In genomic region chr22:27799334-27800249, GRCh38 we compare ENCODE assay signal across 7 cellular contexts. TPM values are rescaled to one million over a fixed set of nuclear protein-coding genes. Genes with fewer than 3 reads are reported as not detected.
DNase-seq lines count a peak whose midpoint lies in the region; ATAC-seq and TF ChIP-seq lines count a peak whose summit lies in the region.

No MANE protein-coding gene starts in this region.

- peak overlapping the region; percentile 89 for H3K4me2 ChIP-seq in mesenchymal stem cell (ENCODE audit: low read length, poor library complexity, severe bottlenecking)

- H3K14ac ChIP-seq in mesenchymal stem cell (ENCODE audit: low read length in 2 of 2) = no peak overlapping the region

- peaks cover 9% of the 10 kb centered on the region in 2 donors for H3K4me1 Mint-ChIP-seq in effector memory CD8-positive, alpha-beta T cell (ENCODE audit: low read depth in 2 of 2)
- H3K4me1 Mint-ChIP-seq in type B pancreatic cell (ENCODE audit: unreplicated experiment) = peaks cover 38% of the 10 kb centered on the region

- H3K9me3 Mint-ChIP-seq in effector memory CD8-positive, alpha-beta T cell = no peaks in the 10 kb centered on the region
- no peaks in the 10 kb centered on the region for H3K9me3 Mint-ChIP-seq in type B pancreatic cell

- peak overlapping the region in 1 of 2 experiments; percentile 1 for H3K4ac ChIP-seq in mesenchymal stem cell (ENCODE audit: low read depth in 1 of 2, low read length in 2 of 2)

- ATAC-seq in effector memory CD8-positive, alpha-beta T cell (replicated peaks) = no peak

- H3K4me1 ChIP-seq in NT2/D1 (ENCODE audit: insufficient read depth, insufficient read length) (peaks cover 9% of the 10 kb centered on the region), mesenchymal stem cell (ENCODE audit: control insufficient read depth, insufficient read depth, low read depth, low read length) (peaks cover 47% of the 10 kb centered on the region)

- H3K9me3 ChIP-seq in NT2/D1 (ENCODE audit: insufficient read depth, low read length) = no peaks in the 10 kb centered on the region
- H3K9me3 ChIP-seq in mesenchymal stem cell (ENCODE audit: control insufficient read depth, low read length) = no peaks in the 10 kb centered on the region

- H3K27me3 ChIP-seq in NT2/D1 (ENCODE audit: insufficient read depth, insufficient read length) = peaks cover 11% of the 10 kb centered on the region
- H3K27me3 ChIP-seq in mesenchymal stem cell (ENCODE audit: control insufficient read depth in 1 of 2, insufficient read depth in 1 of 2, low read length in 2 of 2) = no peaks in the 10 kb centered on the region

- no peak overlapping the region for H4K91ac ChIP-seq in mesenchymal stem cell (ENCODE audit: low read length)

- H2AFZ ChIP-seq in mesenchymal stem cell (ENCODE audit: low read depth, low read length) = no peak overlapping the region

- H3K36me3 ChIP-seq in NT2/D1 (ENCODE audit: insufficient read depth, insufficient read length, low read length) (peaks cover 25% of the 10 kb centered on the region), mesenchymal stem cell (ENCODE audit: control insufficient read depth in 1 of 2, insufficient read depth in 2 of 2, low read depth in 1 of 2, low read length in 2 of 2) (peaks cover 0 to 36% of the 10 kb centered on the region in 2 experiments)

- H3K27me3 Mint-ChIP-seq in effector memory CD8-positive, alpha-beta T cell = peaks cover 4 to 11% of the 10 kb centered on the region in 2 donors
- H3K27me3 Mint-ChIP-seq in type B pancreatic cell = peaks cover 49% of the 10 kb centered on the region

- WGBS in mesenchymal stem cell = 8% methylated on average over 70 of the region's 71 CpGs

- peak overlapping the region in 1 of 2 experiments; percentile 51 for H2BK12ac ChIP-seq in mesenchymal stem cell (ENCODE audit: low read length in 2 of 2)

- H2AK5ac ChIP-seq in mesenchymal stem cell (ENCODE audit: low read length, severe bottlenecking) = no peak overlapping the region

- peak overlapping the region; percentile 85 to 86 for H3K4me3 Mint-ChIP-seq in effector memory CD8-positive, alpha-beta T cell
- peak overlapping the region; percentile 90 for H3K4me3 Mint-ChIP-seq in type B pancreatic cell

- peak overlapping the region; percentile 84 for H2BK5ac ChIP-seq in mesenchymal stem cell (ENCODE audit: low read depth, low read length, poor library complexity, severe bottlenecking)

- H3K9ac ChIP-seq in NT2/D1 (ENCODE audit: insufficient read length, low read depth) = peak overlapping the region; percentile 93
- H3K9ac ChIP-seq in mesenchymal stem cell (ENCODE audit: low read length) = peak overlapping the region; percentile 71

- H3K23ac ChIP-seq in mesenchymal stem cell (ENCODE audit: low read length in 2 of 2) = peak overlapping the region in 1 of 2 experiments; percentile 54

- H3K4me3 ChIP-seq in NT2/D1 (ENCODE audit: insufficient read length, low read depth) (peak overlapping the region; percentile 78), mesenchymal stem cell (ENCODE audit: insufficient read depth in 1 of 2, low read depth in 1 of 2, low read length in 2 of 2) (peak overlapping the region; percentile 82 to 86)

- TF ChIP-seq CTCF in type B pancreatic cell (conservative IDR thresholded peaks at IDR 0.05) = no peak

- no peak overlapping the region for H2BK120ac ChIP-seq in mesenchymal stem cell (ENCODE audit: low read depth, low read length)

- peak overlapping the region; percentile 63 for H2BK15ac ChIP-seq in mesenchymal stem cell (ENCODE audit: low read depth, poor library complexity, severe bottlenecking)

- DNase-seq in NT2/D1 (ENCODE audit: low read depth, low spot score) = no peak
- DNase-seq in effector memory CD8-positive, alpha-beta T cell = no peak
- DNase-seq in mesenchymal stem cell = peak; percentile 50
- no peak for DNase-seq in type B pancreatic cell (ENCODE audit: extremely low spot score, unreplicated experiment)
- no peak for DNase-seq in activated CD4-positive, alpha-beta T cell treated with anti-CD3 and anti-CD28 coated beads, Interleukin-2, amount 50 U/mL, for 4 hours
- DNase-seq in HuH-7.5 (ENCODE audit: low spot score) = no peak
- no peak for DNase-seq in activated CD4-positive, alpha-beta T cell treated with anti-CD3 and anti-CD28 coated beads, Interleukin-2, amount 50 U/mL, for 48 hours

- peaks cover 10% of the 10 kb centered on the region for H3K79me1 ChIP-seq in mesenchymal stem cell (replicated peaks; ENCODE audit: low read length, poor library complexity, severe bottlenecking)

- H3K27ac Mint-ChIP-seq in effector memory CD8-positive, alpha-beta T cell = no peak overlapping the region
- no peak overlapping the region for H3K27ac Mint-ChIP-seq in type B pancreatic cell

- H3K18ac ChIP-seq in mesenchymal stem cell (ENCODE audit: low read depth in 1 of 2, low read length in 2 of 2) = peak overlapping the region; percentile 67 to 73

- H3K27ac ChIP-seq in mesenchymal stem cell (ENCODE audit: low read length, poor library complexity, severe bottlenecking) = peak overlapping the region; percentile 59

- H3K36me3 Mint-ChIP-seq in effector memory CD8-positive, alpha-beta T cell (ENCODE audit: insufficient read depth) = no peaks in the 10 kb centered on the region
- peaks cover 8% of the 10 kb centered on the region for H3K36me3 Mint-ChIP-seq in type B pancreatic cell

- peak overlapping the region; percentile 65 for H4K8ac ChIP-seq in mesenchymal stem cell (ENCODE audit: low read length)

RNA-seq across cellular contexts. Expression of gene MN1, which starts 2.0 kb away (rescaled TPM):
- 8.0 TPM for polyA plus RNA-seq in mesenchymal stem cell (2013, experiment 1 of 2)
- 6.6 TPM for polyA plus RNA-seq in mesenchymal stem cell (2013, experiment 2 of 2)
- total RNA-seq in type B pancreatic cell (ENCODE audit: low replicate concordance) = 1.7 and 17.0 TPM in 2 replicates
